ENCODE assay signal across 26 cellular contexts in genomic region chr17:31293586-31293985, GRCh38. TPM values are rescaled to one million over a fixed set of nuclear protein-coding genes. Genes with fewer than 3 reads are reported as not detected.
DNase-seq lines count a peak whose midpoint lies in the region; ATAC-seq, FAIRE-seq and TF ChIP-seq lines count a peak whose summit lies in the region.
"Had no signal": no experiment of that assay in that cellular context is flagged by ENCODE, and none has a peak within 500 bp of the region (broad histone marks: within the 10 kb centered on the region; RNA-seq: fewer than 3 reads in every experiment).

No MANE protein-coding gene starts in this region.

- no peak overlapping the region for H3K23ac ChIP-seq in H9 (ENCODE audit: insufficient read length, low read depth, low read length)
- no peak overlapping the region for H3K23ac ChIP-seq in mesenchymal stem cell (ENCODE audit: low read length in 2 of 2)

- H3K27ac Mint-ChIP-seq in H9: peak overlapping the region; percentile 21 to 46 (median 44); a peak in 5 of 7 replicates
- H3K27ac Mint-ChIP-seq in brain: peak overlapping the region in 3 of 5 experiments; percentile 60 to 84 (median 61)
- H3K27ac Mint-ChIP-seq in neural progenitor cell: no peak overlapping the region
- H3K27ac Mint-ChIP-seq: B cell had no signal

- no peaks in the 10 kb centered on the region for H3K9me3 Mint-ChIP-seq in H9
- no peaks in the 10 kb centered on the region for H3K9me3 Mint-ChIP-seq in brain
- H3K9me3 Mint-ChIP-seq in neural progenitor cell: no peaks in the 10 kb centered on the region

- no peak overlapping the region for H2BK12ac ChIP-seq in H9 (ENCODE audit: insufficient read length, low read depth, low read length)
- no peak overlapping the region for H2BK12ac ChIP-seq in mesenchymal stem cell (ENCODE audit: low read length in 2 of 2)

- 92% methylated on average over 2 of the region's 2 CpGs for WGBS in A549 (ENCODE audit: missing lambda C conversion rate)
- WGBS in H9 (ENCODE audit: extremely low coverage, insufficient read length, low lambda C conversion rate): no CpG with 5 or more reads among the region's 2 CpGs
- WGBS in mesenchymal stem cell: 98% methylated on average over 2 of the region's 2 CpGs

- peaks cover 16% of the 10 kb centered on the region in 2 experiments for H3K4me1 Mint-ChIP-seq in H9
- peaks cover 47% of the 10 kb centered on the region for H3K4me1 Mint-ChIP-seq in brain
- peaks cover 3% of the 10 kb centered on the region for H3K4me1 Mint-ChIP-seq in neural progenitor cell
- H3K4me1 Mint-ChIP-seq: B cell had no signal

- no peak overlapping the region for H3K9ac ChIP-seq in H9 (ENCODE audit: extremely low read depth, insufficient read length, low read length)
- peak overlapping the region; percentile 6 for H3K9ac ChIP-seq in neural progenitor cell
- no peak overlapping the region for H3K9ac ChIP-seq in mesenchymal stem cell (ENCODE audit: low read length)

- no peaks in the 10 kb centered on the region for H3F3A ChIP-seq in neural progenitor cell (ENCODE audit: low read depth)

- H3K27me3 ChIP-seq in H9 (ENCODE audit: insufficient read depth, low read length): no peaks in the 10 kb centered on the region
- H3K27me3 ChIP-seq in neural progenitor cell: no peaks in the 10 kb centered on the region
- no peaks in the 10 kb centered on the region for H3K27me3 ChIP-seq in left lung
- no peaks in the 10 kb centered on the region for H3K27me3 ChIP-seq in mesenchymal stem cell (ENCODE audit: control insufficient read depth in 1 of 2, insufficient read depth in 1 of 2, low read length in 2 of 2)
- H3K27me3 ChIP-seq: MG63, SJSA1 had no signal

- H3K4me3 ChIP-seq in A549: no peak overlapping the region
- no peak overlapping the region for H3K4me3 ChIP-seq in neural progenitor cell
- H3K4me3 ChIP-seq in left lung: no peak overlapping the region
- H3K4me3 ChIP-seq in mesenchymal stem cell (ENCODE audit: insufficient read depth in 1 of 2, low read depth in 1 of 2, low read length in 2 of 2): no peak overlapping the region
- H3K4me3 ChIP-seq: K562, MG63, SJSA1 had no signal

- intact Hi-C loops in left lung (cut with DNase I): no loop called here

- H4K8ac ChIP-seq in H9 (replicated peaks; ENCODE audit: insufficient read length, low read depth, low read length): no peak overlapping the region
- no peak overlapping the region for H4K8ac ChIP-seq in mesenchymal stem cell (ENCODE audit: low read length)

- H2BK120ac ChIP-seq in H9 (ENCODE audit: low read depth, low read length, poor library complexity, severe bottlenecking): no peak overlapping the region
- H2BK120ac ChIP-seq in mesenchymal stem cell (ENCODE audit: low read depth, low read length): no peak overlapping the region

- H3T11ph ChIP-seq in H9 (ENCODE audit: low read length): no peak overlapping the region

- no peak overlapping the region for H2BK5ac ChIP-seq in H9 (ENCODE audit: insufficient read length, low read length)
- no peak overlapping the region for H2BK5ac ChIP-seq in mesenchymal stem cell (ENCODE audit: low read depth, low read length, poor library complexity, severe bottlenecking)

- no peak for TF ChIP-seq RAD21 in A549 (conservative IDR thresholded peaks at IDR 0.05 in 1 of 2, IDR thresholded peaks at IDR 0.05 in 1 of 2)

- H3K18ac ChIP-seq in H9 (ENCODE audit: insufficient read length, low read depth, low read length) (no peak overlapping the region), mesenchymal stem cell (ENCODE audit: low read depth in 1 of 2, low read length in 2 of 2) (no peak overlapping the region)

- no peak for TF ChIP-seq EP300 in A549 (IDR thresholded peaks at IDR 0.05)

- peak; percentile 68 for FAIRE-seq in A549 (lab: Jason Lieb, UNC)
- FAIRE-seq: GM12892, H1, HepG2, K562 had no signal

- H2BK20ac ChIP-seq in H9 (ENCODE audit: low read depth, low read length, poor library complexity, severe bottlenecking): no peak overlapping the region

- no peak overlapping the region for H4K5ac ChIP-seq in H9 (ENCODE audit: insufficient read length, low read depth, low read length)

- no peak for ATAC-seq in A549
- no peak for ATAC-seq in left lung
- ATAC-seq: HepG2, K562, Right ventricle myocardium inferior had no signal

- H3K36me3 ChIP-seq in neural progenitor cell (no peaks in the 10 kb centered on the region), left lung (no peaks in the 10 kb centered on the region), mesenchymal stem cell (ENCODE audit: control insufficient read depth in 1 of 2, insufficient read depth in 2 of 2, low read depth in 1 of 2, low read length in 2 of 2) (peaks cover 3 to 6% of the 10 kb centered on the region in 2 experiments)

- H3K23me2 ChIP-seq in H9 (ENCODE audit: insufficient read length, low read depth, low read length, poor library complexity, severe bottlenecking): no peaks in the 10 kb centered on the region

- H2BK15ac ChIP-seq in H9 (ENCODE audit: low read depth, low read length): no peak overlapping the region
- H2BK15ac ChIP-seq in mesenchymal stem cell (ENCODE audit: low read depth, poor library complexity, severe bottlenecking): no peak overlapping the region

- H2AK5ac ChIP-seq in H9 (ENCODE audit: insufficient read length, low read length) (no peak overlapping the region), mesenchymal stem cell (ENCODE audit: low read length, severe bottlenecking) (no peak overlapping the region)

- no peak overlapping the region for H3K4ac ChIP-seq in H9 (ENCODE audit: low read depth, low read length)
- no peak overlapping the region for H3K4ac ChIP-seq in mesenchymal stem cell (ENCODE audit: low read depth in 1 of 2, low read length in 2 of 2)

- H3K4me2 ChIP-seq in A549 (no peak overlapping the region), H9 (ENCODE audit: insufficient read depth, insufficient read length, low read length) (no peak overlapping the region), neural progenitor cell (no peak overlapping the region), mesenchymal stem cell (ENCODE audit: low read length, poor library complexity, severe bottlenecking) (no peak overlapping the region)

- H3K79me2 ChIP-seq in H9 (ENCODE audit: insufficient read depth, low read length): no peaks in the 10 kb centered on the region
- no peaks in the 10 kb centered on the region for H3K79me2 ChIP-seq in neural progenitor cell (ENCODE audit: low read depth)

- no peak overlapping the region for H3K56ac ChIP-seq in H9 (ENCODE audit: insufficient read length, low read depth, low read length)

- CTCF ChIA-PET in A549 (lab: Yijun Ruan, JAX): interaction anchor here (0.5 kb wide), 1 partner anchor 26 kb away, joined by 3 read pairs; no protein-coding TSS in a partner anchor

- H3K79me1 ChIP-seq in H9 (ENCODE audit: insufficient read depth, low read depth, low read length, poor library complexity, severe bottlenecking) (no peaks in the 10 kb centered on the region), mesenchymal stem cell (replicated peaks; ENCODE audit: low read length, poor library complexity, severe bottlenecking) (peaks cover 4% of the 10 kb centered on the region)

- DNase-seq in A549 (ENCODE audit: low read depth in 1 of 2, low spot score in 1 of 2): no peak
- DNase-seq in H9: no peak
- no peak for DNase-seq in neural progenitor cell (ENCODE audit: low spot score)
- no peak for DNase-seq in left lung
- no peak for DNase-seq in DMS53 treated with DMSO at 0.1 percent for 48 hours (lab: John Stamatoyannopoulos, UW; ENCODE audit: unreplicated experiment)
- DNase-seq in SW480 (ENCODE audit: low spot score): no peak
- DNase-seq in mesenchymal stem cell: no peak
- DNase-seq: DMS 273 treated with DMSO at 0.1 percent for 48 hours, DND-41, MG63, NCI-H1417, NCI-H1694 treated with DMSO at 0.1 percent for 48 hours, NCI-H446 treated with DMSO at 0.1 percent for 48 hours, NCI-H526 treated with DMSO at 0.1 percent for 48 hours, OCI-M1 had no signal

- no peak overlapping the region for H3K4me3 Mint-ChIP-seq in H9
- peak overlapping the region in 1 of 5 experiments; percentile 0 for H3K4me3 Mint-ChIP-seq in brain
- no peak overlapping the region for H3K4me3 Mint-ChIP-seq in neural progenitor cell
- H3K4me3 Mint-ChIP-seq: B cell had no signal

- 0 out of 3 replicates have a peak, but pooled peaks cover 3% of the 10 kb centered on the region for H3K4me1 ChIP-seq in A549
- no peaks in the 10 kb centered on the region for H3K4me1 ChIP-seq in H9 (ENCODE audit: insufficient read depth, low read length)
- peaks cover 17% of the 10 kb centered on the region for H3K4me1 ChIP-seq in neural progenitor cell
- H3K4me1 ChIP-seq in left lung: no peaks in the 10 kb centered on the region
- H3K4me1 ChIP-seq in mesenchymal stem cell (ENCODE audit: control insufficient read depth, insufficient read depth, low read depth, low read length): no peaks in the 10 kb centered on the region

- H3K36me3 Mint-ChIP-seq in H9 (ENCODE audit: insufficient read depth in 1 of 3, low read depth in 3 of 3) (peaks cover 0 to 4% (median 0%) of the 10 kb centered on the region in 3 experiments; a peak in 1 of 7 replicates), brain (peaks cover 19% of the 10 kb centered on the region), neural progenitor cell (peaks cover 5% of the 10 kb centered on the region)

- H3K14ac ChIP-seq in H9 (ENCODE audit: insufficient read depth, low read length) (no peak overlapping the region), mesenchymal stem cell (ENCODE audit: low read length in 2 of 2) (no peak overlapping the region)

- TF ChIP-seq POLR2A in A549 (IDR thresholded peaks at IDR 0.05; ENCODE audit: low read length): no peak

- H3K27ac ChIP-seq in A549: no peak overlapping the region
- no peak overlapping the region for H3K27ac ChIP-seq in H9 (ENCODE audit: insufficient read length, low read depth, low read length)
- H3K27ac ChIP-seq in neural progenitor cell: peak overlapping the region; percentile 29
- no peak overlapping the region for H3K27ac ChIP-seq in left lung
- H3K27ac ChIP-seq in mesenchymal stem cell (ENCODE audit: low read length, poor library complexity, severe bottlenecking): no peak overlapping the region
- H3K27ac ChIP-seq: 22Rv1, HL-60, SJSA1 had no signal

- no peaks in the 10 kb centered on the region for H4K20me1 ChIP-seq in H9 (ENCODE audit: control insufficient read depth, insufficient read depth, insufficient read length)
- no peaks in the 10 kb centered on the region for H4K20me1 ChIP-seq in neural progenitor cell (ENCODE audit: low read depth)

- POLR2A ChIA-PET in A549 (lab: Yijun Ruan, JAX): interaction anchor here (0.6 kb wide), 1 partner anchor 11 kb away, joined by 5 read pairs; no protein-coding TSS in a partner anchor

- TF ChIP-seq CTCF in A549 (IDR thresholded peaks at IDR 0.05): no peak
- TF ChIP-seq CTCF in H9 (conservative IDR thresholded peaks at IDR 0.05): no peak
- no peak for TF ChIP-seq CTCF in brain (conservative IDR thresholded peaks at IDR 0.05)
- no peak for TF ChIP-seq CTCF in neural progenitor cell (IDR thresholded peaks at IDR 0.05)
- TF ChIP-seq CTCF in left lung (IDR thresholded peaks at IDR 0.05): no peak

- H4K91ac ChIP-seq in H9 (ENCODE audit: insufficient read length, low read depth, low read length): no peak overlapping the region
- H4K91ac ChIP-seq in mesenchymal stem cell (ENCODE audit: low read length): no peak overlapping the region

- no peak overlapping the region for H2AFZ ChIP-seq in H9 (ENCODE audit: low read length)
- no peak overlapping the region for H2AFZ ChIP-seq in neural progenitor cell (replicated peaks)
- no peak overlapping the region for H2AFZ ChIP-seq in mesenchymal stem cell (ENCODE audit: low read depth, low read length)

- H3K27me3 Mint-ChIP-seq in H9 (ENCODE audit: low read depth) (no peaks in the 10 kb centered on the region), brain (peaks cover 3% of the 10 kb centered on the region), neural progenitor cell (ENCODE audit: insufficient read depth, low read depth) (no peaks in the 10 kb centered on the region)
- H3K27me3 Mint-ChIP-seq: B cell had no signal

- H3K9me3 ChIP-seq in A549 (no peaks in the 10 kb centered on the region), H9 (ENCODE audit: control insufficient read depth, low read depth, low read length) (no peaks in the 10 kb centered on the region), neural progenitor cell (ENCODE audit: low read depth) (no peaks in the 10 kb centered on the region), left lung (no peaks in the 10 kb centered on the region), mesenchymal stem cell (ENCODE audit: control insufficient read depth, low read length) (no peaks in the 10 kb centered on the region)
- H3K9me3 ChIP-seq: MG63, SJSA1 had no signal

RNA-seq across cellular contexts. Expression of gene OMG, which starts 3.5 kb away (rescaled TPM):
- polyA plus RNA-seq in A549 (2011; rRNA removed) (not detected in 2 replicates), A549 (2017; fragmentation: RNase III; extraction: RNeasy Plus Mini Kit Qiagen cat#74134 plus additional on column Dnase treatment) (not detected in 3 replicates), brain (ENCODE audit: insufficient read depth, low read depth, low replicate concordance) (44.9 TPM)
- not detected in 2 replicates for polyA plus RNA-seq in A549 (2012; cell fraction: cytosol; rRNA removed)
- not detected in 2 replicates for polyA plus RNA-seq in A549 (2012; cell fraction: nucleus; rRNA removed)
- polyA minus RNA-seq in A549 (2011; rRNA and poly(A)+ RNA removed): 0.34 TPM in 1 of 2 replicates, not detected in the other
- total RNA-seq in H9 (2021) (not detected in 2 replicates), neural progenitor cell (ENCODE audit: low replicate concordance) (not detected in 2 replicates), left lung (10 to 100 TPM in 1 of 2 donors, 1 to 10 TPM in 1; 5.0 to 10.7 TPM)
- 2.8 TPM for polyA plus RNA-seq in mesenchymal stem cell (2013, experiment 1 of 2)
- polyA plus RNA-seq in mesenchymal stem cell (2013, experiment 2 of 2): 2.5 TPM
- total RNA-seq: H1, HepG2, HT-29, K562, Right ventricle myocardium inferior, SJSA1 had no signal
- polyA plus RNA-seq: H1, HepG2 had no signal

RNA-seq across cellular contexts. Expression of gene EVI2B, which starts 20.3 kb away (rescaled TPM):
- polyA plus RNA-seq in A549 (2011; rRNA removed): not detected in 2 replicates
- not detected in 2 replicates for polyA plus RNA-seq in A549 (2012; cell fraction: cytosol; rRNA removed)
- not detected in 2 replicates for polyA plus RNA-seq in A549 (2012; cell fraction: nucleus; rRNA removed)
- 0.04 to 0.08 TPM (median 0.05 TPM) in 3 replicates for polyA plus RNA-seq in A549 (2017; fragmentation: RNase III; extraction: RNeasy Plus Mini Kit Qiagen cat#74134 plus additional on column Dnase treatment)
- not detected in 2 replicates for polyA minus RNA-seq in A549 (2011; rRNA and poly(A)+ RNA removed)
- not detected in 2 replicates for total RNA-seq in H9 (2021)
- 2.4 TPM for polyA plus RNA-seq in brain (ENCODE audit: insufficient read depth, low read depth, low replicate concordance)
- not detected in 2 replicates for total RNA-seq in neural progenitor cell (ENCODE audit: low replicate concordance)
- total RNA-seq in left lung: 10 to 100 TPM; 25.1 to 80.4 TPM
- 4.1 TPM for polyA plus RNA-seq in mesenchymal stem cell (2013, experiment 1 of 2)
- polyA plus RNA-seq in mesenchymal stem cell (2013, experiment 2 of 2): 4.2 TPM
- total RNA-seq: H1, HepG2, HT-29 had no signal
- polyA plus RNA-seq: H1, HepG2 had no signal

RNA-seq across cellular contexts. Expression of gene EVI2A, which starts 27.8 kb away (rescaled TPM):
- polyA plus RNA-seq in A549 (2011; rRNA removed) (not detected in 2 replicates), A549 (2017; fragmentation: RNase III; extraction: RNeasy Plus Mini Kit Qiagen cat#74134 plus additional on column Dnase treatment) (not detected in 3 replicates), brain (ENCODE audit: insufficient read depth, low read depth, low replicate concordance) (27.8 TPM)
- not detected in 2 replicates for polyA plus RNA-seq in A549 (2012; cell fraction: cytosol; rRNA removed)
- polyA plus RNA-seq in A549 (2012; cell fraction: nucleus; rRNA removed): not detected in 2 replicates
- not detected in 2 replicates for polyA minus RNA-seq in A549 (2011; rRNA and poly(A)+ RNA removed)
- total RNA-seq in H9 (2021) (not detected in 2 replicates), neural progenitor cell (ENCODE audit: low replicate concordance) (not detected in 2 replicates), left lung (10 to 100 TPM; 16.4 to 30.9 TPM)
- polyA plus RNA-seq in mesenchymal stem cell (2013, experiment 1 of 2): 1.6 TPM
- polyA plus RNA-seq in mesenchymal stem cell (2013, experiment 2 of 2): 1.5 TPM
- total RNA-seq: H1, HepG2, HT-29 had no signal
- polyA plus RNA-seq: H1, HepG2 had no signal

Comparison
In these comparisons a context has a peak if more than half of its experiments do, and no peak if none do; other contexts are left out.
1. RNA of gene EVI2B, which starts 20.3 kb away (total RNA-seq): 25.1 to 80.4 TPM in left lung; not detected in H9 and not detected in neural progenitor cell; every median in the first group is over 10 times any median in the second.
2. RNA of gene EVI2A, which starts 27.8 kb away (total RNA-seq): 16.4 to 30.9 TPM in left lung; not detected in H9 and not detected in neural progenitor cell; every median in the first group is over 10 times any median in the second.